In the genomic region with DNA sequence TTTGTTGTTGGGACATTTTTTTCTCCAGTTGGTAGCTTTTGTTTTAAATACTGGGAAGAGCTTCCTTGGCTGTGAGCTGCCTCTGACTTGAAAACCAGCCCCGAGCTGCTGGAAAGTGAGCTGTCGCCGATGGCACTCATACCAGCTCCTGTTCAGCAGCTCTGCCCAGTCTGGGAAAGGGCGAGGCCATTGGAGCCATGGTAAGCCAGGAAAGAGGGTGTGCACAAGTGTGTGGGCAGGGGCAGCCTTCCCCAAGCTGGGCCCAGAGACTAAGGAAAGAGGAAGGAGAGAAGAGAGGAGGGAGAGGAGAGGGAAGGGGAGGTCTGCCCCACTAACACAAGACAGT, we compare ENCODE assay signal across 13 cellular contexts. TPM values are rescaled to one million over a fixed set of nuclear protein-coding genes. Genes with fewer than 3 reads are reported as not detected.
DNase-seq lines count a peak whose midpoint lies in the region; ATAC-seq and TF ChIP-seq lines count a peak whose summit lies in the region.
"Had no signal": no experiment of that assay in that cellular context is flagged by ENCODE, and none has a peak within 500 bp of the region (broad histone marks: within the 10 kb centered on the region; RNA-seq: fewer than 3 reads in every experiment).

No MANE protein-coding gene starts in this region.

- H3K36me3 Mint-ChIP-seq in activated naive CD4-positive, alpha-beta T cell treated with anti-CD3 and anti-CD28 coated beads, Interleukin-2, amount 10 ng/mL, durations not matched to agents 7 days and 5 days = peaks cover 12% of the 10 kb centered on the region
- H3K36me3 Mint-ChIP-seq in nephron (ENCODE audit: low read depth) = no peaks in the 10 kb centered on the region

- H3K4me1 ChIP-seq in esophagus muscularis mucosa (peaks cover 53 to 92% (median 79%) of the 10 kb centered on the region in 4 donors), vagina (peaks cover 40% of the 10 kb centered on the region)

- TF ChIP-seq CTCF in esophagus muscularis mucosa (IDR thresholded peaks at IDR 0.05) (no peak), nephron (IDR thresholded peaks at IDR 0.05; ENCODE audit: unreplicated experiment in 3 of 3) (no peak), vagina (IDR thresholded peaks at IDR 0.05) (no peak)

- peaks cover 4 to 97% (median 56%) of the 10 kb centered on the region in 4 donors for H3K27me3 ChIP-seq in esophagus muscularis mucosa
- peaks cover 3% of the 10 kb centered on the region for H3K27me3 ChIP-seq in vagina

- H3K27ac Mint-ChIP-seq in activated naive CD4-positive, alpha-beta T cell treated with anti-CD3 and anti-CD28 coated beads, Interleukin-2, amount 10 ng/mL, durations not matched to agents 7 days and 5 days = no peak overlapping the region
- peak overlapping the region; percentile 18 to 80 (median 35) for H3K27ac Mint-ChIP-seq in nephron

- H3K9me3 ChIP-seq in esophagus muscularis mucosa (no peaks in the 10 kb centered on the region), vagina (no peaks in the 10 kb centered on the region)

- intact Hi-C loops in esophagus muscularis mucosa (cut with DNase I) = no loop called here
- intact Hi-C loops in vagina (cut with DNase I) = no loop called here

- H3K27me3 Mint-ChIP-seq in activated naive CD4-positive, alpha-beta T cell treated with anti-CD3 and anti-CD28 coated beads, Interleukin-2, amount 10 ng/mL, durations not matched to agents 7 days and 5 days = peaks cover 83% of the 10 kb centered on the region
- H3K27me3 Mint-ChIP-seq in nephron (ENCODE audit: low read depth) = peaks cover 97% of the 10 kb centered on the region

- H3K4me1 Mint-ChIP-seq in activated naive CD4-positive, alpha-beta T cell treated with anti-CD3 and anti-CD28 coated beads, Interleukin-2, amount 10 ng/mL, durations not matched to agents 7 days and 5 days = peaks cover 47% of the 10 kb centered on the region
- H3K4me1 Mint-ChIP-seq in nephron = peaks cover 65% of the 10 kb centered on the region

- H3K27ac ChIP-seq in esophagus muscularis mucosa (replicated peaks in 1 of 4) = peak overlapping the region in 3 of 4 donors; percentile 41 to 88 (median 48)
- peak overlapping the region; percentile 37 for H3K27ac ChIP-seq in vagina

- H3K36me3 ChIP-seq in esophagus muscularis mucosa = no peaks in the 10 kb centered on the region
- H3K36me3 ChIP-seq in vagina = no peaks in the 10 kb centered on the region

- WGBS in esophagus muscularis mucosa = 52% methylated on average over 4 of the region's 4 CpGs

- peak overlapping the region in 3 of 4 donors; percentile 19 to 43 (median 24) for H3K4me3 ChIP-seq in esophagus muscularis mucosa
- no peak overlapping the region for H3K4me3 ChIP-seq in vagina

- no peak for DNase-seq in activated naive CD4-positive, alpha-beta T cell treated with anti-CD3 and anti-CD28 coated beads, Interleukin-2, amount 10 ng/mL, durations not matched to agents 7 days and 5 days
- no peak for DNase-seq in activated naive CD4-positive, alpha-beta T cell treated with Interleukin-2 at 50 U/mL for 16 hours
- DNase-seq in esophagus muscularis mucosa (ENCODE audit: extremely low spot score) (no peak), vagina (ENCODE audit: extremely low spot score in 2 of 2) (no peak), NCI-H345 treated with DMSO at 0.1 percent for 48 hours (lab: John Stamatoyannopoulos, UW; ENCODE audit: unreplicated experiment) (no peak)
- no peak for DNase-seq in activated CD4-positive, CD25-positive, alpha-beta regulatory T cell treated with anti-CD3 and anti-CD28 coated beads, Interleukin-2, amount 50 U/mL, for 72 hours
- DNase-seq: activated CD4-positive, alpha-beta T cell treated with anti-CD3 and anti-CD28 coated beads, Interleukin-2, amount 50 U/mL, for 1 hour; activated gamma-delta T cell; DND-41; NCI-H2029 had no signal

- peaks cover 3% of the 10 kb centered on the region for H3K9me3 Mint-ChIP-seq in activated naive CD4-positive, alpha-beta T cell treated with anti-CD3 and anti-CD28 coated beads, Interleukin-2, amount 10 ng/mL, durations not matched to agents 7 days and 5 days
- no peaks in the 10 kb centered on the region for H3K9me3 Mint-ChIP-seq in nephron

- TF ChIP-seq EP300 in esophagus muscularis mucosa (IDR thresholded peaks at IDR 0.05) = no peak

- no peak for ATAC-seq in HG02623 (IDR thresholded peaks at IDR 0.05; ENCODE audit: unreplicated experiment)
- ATAC-seq: SK-N-SH treated with all-trans-retinoic acid at 6 μM for 48 hours had no signal

- peak overlapping the region; percentile 4 for H3K4me3 Mint-ChIP-seq in activated naive CD4-positive, alpha-beta T cell treated with anti-CD3 and anti-CD28 coated beads, Interleukin-2, amount 10 ng/mL, durations not matched to agents 7 days and 5 days
- peak overlapping the region; percentile 61 to 81 (median 74) for H3K4me3 Mint-ChIP-seq in nephron

- no peak for TF ChIP-seq POLR2A in esophagus muscularis mucosa (IDR thresholded peaks at IDR 0.05; ENCODE audit: low read depth)
- no peak for TF ChIP-seq POLR2A in vagina (IDR thresholded peaks at IDR 0.05)

- CTCF ChIA-PET in activated naive CD4-positive, alpha-beta T cell treated with anti-CD3 and anti-CD28 coated beads, Interleukin-2, amount 10 ng/mL, durations not matched to agents 7 days and 5 days (lab: Charles Lee) = interaction anchor here (0.7 to 1.2 kb wide), 3 partner anchors 45 to 237 kb away, joined by 3 to 5 read pairs (median 3); no protein-coding TSS in a partner anchor

RNA-seq across cellular contexts. Expression of a gene that starts 3.2 kb away (rescaled TPM):
- total RNA-seq in esophagus muscularis mucosa (10 to 100 TPM; 17.4 to 43.8 (median 29.6) TPM), vagina (29.5 TPM)

Comparison
In these comparisons a context has a peak if more than half of its experiments do, and no peak if none do; other contexts are left out.
1. H3K4me3 ChIP-seq: peak in esophagus muscularis mucosa (3 of 4); none in vagina (0 of 2).